17 cellular contexts compared by ENCODE assay signal in genomic region chr22:16973591-16974297, GRCh38. TPM values are rescaled to one million over a fixed set of nuclear protein-coding genes. Genes with fewer than 3 reads are reported as not detected.
A peak's percentile ranks its signal among the peaks of the same experiment; 100 is the strongest.
DNase-seq lines count a peak whose midpoint lies in the region; ATAC-seq and TF ChIP-seq lines count a peak whose summit lies in the region.
"Had no signal": no experiment of that assay in that cellular context is flagged by ENCODE, and none has a peak within 500 bp of the region (broad histone marks: within the 10 kb centered on the region; RNA-seq: fewer than 3 reads in every experiment).

No MANE protein-coding gene starts in this region.

- intact Hi-C loops in esophagus muscularis mucosa (cut with DNase I) = no loop called here

- H3F3A ChIP-seq in Loucy (ENCODE audit: low read depth) (no peaks in the 10 kb centered on the region), MM.1S (ENCODE audit: insufficient read depth, low read length) (no peaks in the 10 kb centered on the region)

- H3K36me3 Mint-ChIP-seq in natural killer cell treated with Interleukin-12 subunit alpha and Interleukin-12 subunit beta and Interleukin-15 and Interleukin-18, amount 100 ng/mL, for 72 hours = peaks cover 19% of the 10 kb centered on the region
- no peaks in the 10 kb centered on the region for H3K36me3 Mint-ChIP-seq in activated T-cell treated with anti-CD3 and anti-CD28 coated beads, Interleukin-2, amount 50 U/mL, for 4 hours (ENCODE audit: insufficient read depth)
- H3K36me3 Mint-ChIP-seq in activated CD8-positive, alpha-beta T cell treated with anti-CD3 and anti-CD28 coated beads, Interleukin-2, amount 10 ng/mL, durations not matched to agents 7 days and 5 days (ENCODE audit: low read depth) = no peaks in the 10 kb centered on the region
- H3K36me3 Mint-ChIP-seq: CD4-positive, CD25-positive, alpha-beta regulatory T cell had no signal

- H3K79me2 ChIP-seq in Loucy (ENCODE audit: insufficient read depth, low read length) (no peaks in the 10 kb centered on the region), MM.1S (ENCODE audit: low read length) (no peaks in the 10 kb centered on the region)

- H4K20me1 ChIP-seq in BLaER1 treated with 17β-estradiol and CSF1 and Interleukin-3, amounts not matched to agents 10 nM and 100 nM = no peaks in the 10 kb centered on the region
- H4K20me1 ChIP-seq in Loucy (ENCODE audit: insufficient read depth, low read length, poor library complexity, severe bottlenecking) (no peaks in the 10 kb centered on the region), MM.1S (ENCODE audit: insufficient read depth, low read length) (no peaks in the 10 kb centered on the region)

- no peak overlapping the region for H3K4me3 ChIP-seq in BLaER1 treated with 17β-estradiol and CSF1 and Interleukin-3, amounts not matched to agents 10 nM and 100 nM
- no peak overlapping the region for H3K4me3 ChIP-seq in Loucy (ENCODE audit: low read length, poor library complexity, severe bottlenecking)
- no peak overlapping the region for H3K4me3 ChIP-seq in esophagus muscularis mucosa
- no peak overlapping the region for H3K4me3 ChIP-seq in right atrium auricular region
- H3K4me3 ChIP-seq in MM.1S (ENCODE audit: low read length) = no peak overlapping the region
- H3K4me3 ChIP-seq: A549, GM12878 had no signal

- H3K36me3 ChIP-seq in BLaER1 treated with 17β-estradiol and CSF1 and Interleukin-3, amounts not matched to agents 10 nM and 100 nM = no peaks in the 10 kb centered on the region
- no peaks in the 10 kb centered on the region for H3K36me3 ChIP-seq in Loucy (ENCODE audit: insufficient read depth, low read length)
- H3K36me3 ChIP-seq in esophagus muscularis mucosa = no peaks in the 10 kb centered on the region
- H3K36me3 ChIP-seq in right atrium auricular region = no peaks in the 10 kb centered on the region
- H3K36me3 ChIP-seq in MM.1S (replicated peaks; ENCODE audit: insufficient read depth, low read length) = no peaks in the 10 kb centered on the region

- TF ChIP-seq EP300 in esophagus muscularis mucosa (IDR thresholded peaks at IDR 0.05) = no peak

- CTCF ChIA-PET in activated CD8-positive, alpha-beta T cell treated with anti-CD3 and anti-CD28 coated beads, Interleukin-2, amount 10 ng/mL, durations not matched to agents 7 days and 5 days (lab: Charles Lee) = no interaction called here

- peaks cover 0 to 9% of the 10 kb centered on the region in 2 donors for H3K27me3 Mint-ChIP-seq in natural killer cell treated with Interleukin-12 subunit alpha and Interleukin-12 subunit beta and Interleukin-15 and Interleukin-18, amount 100 ng/mL, for 72 hours
- peaks cover 47% of the 10 kb centered on the region for H3K27me3 Mint-ChIP-seq in activated T-cell treated with anti-CD3 and anti-CD28 coated beads, Interleukin-2, amount 50 U/mL, for 4 hours (ENCODE audit: low read depth)
- peaks cover 16% of the 10 kb centered on the region for H3K27me3 Mint-ChIP-seq in activated CD8-positive, alpha-beta T cell treated with anti-CD3 and anti-CD28 coated beads, Interleukin-2, amount 10 ng/mL, durations not matched to agents 7 days and 5 days (ENCODE audit: low read depth)
- H3K27me3 Mint-ChIP-seq: CD4-positive, CD25-positive, alpha-beta regulatory T cell had no signal

- H3K9me2 ChIP-seq in Loucy (replicated peaks; ENCODE audit: low read depth, low read length) (no peaks in the 10 kb centered on the region), MM.1S (replicated peaks; ENCODE audit: insufficient read depth, low read length) (no peaks in the 10 kb centered on the region)

- DNase-seq in esophagus muscularis mucosa (ENCODE audit: extremely low spot score) (peak; percentile 70), right atrium auricular region (ENCODE audit: low spot score) (no peak), MM.1S (no peak)
- DNase-seq in natural killer cell treated with Interleukin-12 subunit alpha and Interleukin-12 subunit beta and Interleukin-15 and Interleukin-18, amount 100 ng/mL, for 72 hours (ENCODE audit: low spot score) = no peak
- no peak for DNase-seq in activated T-cell treated with anti-CD3 and anti-CD28 coated beads, Interleukin-2, amount 50 U/mL, for 4 hours
- DNase-seq in activated CD8-positive, alpha-beta T cell treated with anti-CD3 and anti-CD28 coated beads, Interleukin-2, amount 10 ng/mL, durations not matched to agents 7 days and 5 days = no peak
- DNase-seq: CD4-positive, CD25-positive, alpha-beta regulatory T cell; DMS 273 treated with DMSO at 0.1 percent for 48 hours; DMS79; HCEC 1CT; HFFc6 had no signal

- ATAC-seq in natural killer cell treated with Interleukin-12 subunit alpha and Interleukin-12 subunit beta and Interleukin-15 and Interleukin-18, amount 100 ng/mL, for 72 hours = no peak
- no peak for ATAC-seq in activated T-cell treated with anti-CD3 and anti-CD28 coated beads, Interleukin-2, amount 50 U/mL, for 4 hours
- no peak for ATAC-seq in activated CD8-positive, alpha-beta T cell treated with anti-CD3 and anti-CD28 coated beads, Interleukin-2, amount 10 ng/mL, durations not matched to agents 7 days and 5 days
- ATAC-seq: A549, GM12878, HepG2 had no signal

- H3K4me3 Mint-ChIP-seq in natural killer cell treated with Interleukin-12 subunit alpha and Interleukin-12 subunit beta and Interleukin-15 and Interleukin-18, amount 100 ng/mL, for 72 hours = peak overlapping the region; percentile 18
- H3K4me3 Mint-ChIP-seq in activated T-cell treated with anti-CD3 and anti-CD28 coated beads, Interleukin-2, amount 50 U/mL, for 4 hours = no peak overlapping the region
- no peak overlapping the region for H3K4me3 Mint-ChIP-seq in activated CD8-positive, alpha-beta T cell treated with anti-CD3 and anti-CD28 coated beads, Interleukin-2, amount 10 ng/mL, durations not matched to agents 7 days and 5 days
- H3K4me3 Mint-ChIP-seq: CD4-positive, CD25-positive, alpha-beta regulatory T cell; HFFc6 had no signal

- peaks cover 17 to 70% (median 67%) of the 10 kb centered on the region in 10 experiments for H3K4me1 ChIP-seq in BLaER1 treated with 17β-estradiol and CSF1 and Interleukin-3, amounts not matched to agents 10 nM and 100 nM
- peaks cover 68% of the 10 kb centered on the region for H3K4me1 ChIP-seq in Loucy (ENCODE audit: insufficient read depth, low read length, poor library complexity, severe bottlenecking)
- H3K4me1 ChIP-seq in esophagus muscularis mucosa = no peaks in the 10 kb centered on the region
- H3K4me1 ChIP-seq in right atrium auricular region = no peaks in the 10 kb centered on the region
- H3K4me1 ChIP-seq in MM.1S (ENCODE audit: low read length) = no peaks in the 10 kb centered on the region
- H3K4me1 ChIP-seq: A549 had no signal

- peak overlapping the region in 9 of 11 experiments; percentile 67 to 87 (median 82); a peak in 14 of 22 replicates for H3K4me2 ChIP-seq in BLaER1 treated with 17β-estradiol and CSF1 and Interleukin-3, amounts not matched to agents 10 nM and 100 nM
- H3K4me2 ChIP-seq in Loucy (ENCODE audit: low read depth, low read length, poor library complexity, severe bottlenecking) = peak overlapping the region; percentile 30
- no peak overlapping the region for H3K4me2 ChIP-seq in MM.1S (ENCODE audit: low read depth, low read length)
- H3K4me2 ChIP-seq: A549 had no signal

- H2AFZ ChIP-seq in Loucy (ENCODE audit: low read length) = peak overlapping the region; percentile 34; the same call in 1 of the 2 replicates
- no peak overlapping the region for H2AFZ ChIP-seq in MM.1S (ENCODE audit: low read length)

- peaks cover 24 to 57% (median 32%) of the 10 kb centered on the region in 11 experiments for H3K9me3 ChIP-seq in BLaER1 treated with 17β-estradiol and CSF1 and Interleukin-3, amounts not matched to agents 10 nM and 100 nM (replicated peaks in 1 of 11)
- H3K9me3 ChIP-seq in Loucy (ENCODE audit: insufficient read depth, low read depth, low read length) (peaks cover 2% of the 10 kb centered on the region; the same call in 1 of the 2 replicates), esophagus muscularis mucosa (no peaks in the 10 kb centered on the region), right atrium auricular region (no peaks in the 10 kb centered on the region), MM.1S (replicated peaks; ENCODE audit: insufficient read depth, low read length) (no peaks in the 10 kb centered on the region)
- H3K9me3 ChIP-seq: A549 had no signal

- POLR2A ChIA-PET in activated CD8-positive, alpha-beta T cell treated with anti-CD3 and anti-CD28 coated beads, Interleukin-2, amount 10 ng/mL, durations not matched to agents 7 days and 5 days (lab: Charles Lee) = no interaction called here

- H3K27ac ChIP-seq in BLaER1 treated with 17β-estradiol and CSF1 and Interleukin-3, amounts not matched to agents 10 nM and 100 nM = peak overlapping the region in 1 of 11 experiments; percentile 91; a peak in 1 of 22 replicates
- H3K27ac ChIP-seq in esophagus muscularis mucosa (replicated peaks in 1 of 4) (no peak overlapping the region), right atrium auricular region (no peak overlapping the region), MM.1S (ENCODE audit: low read length) (no peak overlapping the region)
- H3K27ac ChIP-seq: A549 had no signal

- TF ChIP-seq CTCF in Loucy (conservative IDR thresholded peaks at IDR 0.05; ENCODE audit: low read length) = no peak
- TF ChIP-seq CTCF in esophagus muscularis mucosa (IDR thresholded peaks at IDR 0.05) = no peak
- TF ChIP-seq CTCF in right atrium auricular region (IDR thresholded peaks at IDR 0.05) = no peak
- TF ChIP-seq CTCF in MM.1S (IDR thresholded peaks at IDR 0.05; ENCODE audit: low read length) = no peak

- H3K27me3 ChIP-seq in BLaER1 treated with 17β-estradiol and CSF1 and Interleukin-3, amounts not matched to agents 10 nM and 100 nM = no peaks in the 10 kb centered on the region
- H3K27me3 ChIP-seq in Loucy (ENCODE audit: insufficient read depth, low read length, poor library complexity, severe bottlenecking) (no peaks in the 10 kb centered on the region), esophagus muscularis mucosa (peaks cover 0 to 25% (median 0%) of the 10 kb centered on the region in 4 donors), right atrium auricular region (no peaks in the 10 kb centered on the region), MM.1S (replicated peaks; ENCODE audit: insufficient read depth, low read length) (no peaks in the 10 kb centered on the region)

- no peak overlapping the region for H3K27ac Mint-ChIP-seq in natural killer cell treated with Interleukin-12 subunit alpha and Interleukin-12 subunit beta and Interleukin-15 and Interleukin-18, amount 100 ng/mL, for 72 hours
- H3K27ac Mint-ChIP-seq in activated CD8-positive, alpha-beta T cell treated with anti-CD3 and anti-CD28 coated beads, Interleukin-2, amount 10 ng/mL, durations not matched to agents 7 days and 5 days = no peak overlapping the region
- H3K27ac Mint-ChIP-seq: CD4-positive, CD25-positive, alpha-beta regulatory T cell; HFFc6 had no signal

- H3K9me3 Mint-ChIP-seq in natural killer cell treated with Interleukin-12 subunit alpha and Interleukin-12 subunit beta and Interleukin-15 and Interleukin-18, amount 100 ng/mL, for 72 hours = peaks cover 11% of the 10 kb centered on the region
- peaks cover 5% of the 10 kb centered on the region for H3K9me3 Mint-ChIP-seq in activated T-cell treated with anti-CD3 and anti-CD28 coated beads, Interleukin-2, amount 50 U/mL, for 4 hours
- no peaks in the 10 kb centered on the region for H3K9me3 Mint-ChIP-seq in activated CD8-positive, alpha-beta T cell treated with anti-CD3 and anti-CD28 coated beads, Interleukin-2, amount 10 ng/mL, durations not matched to agents 7 days and 5 days (ENCODE audit: insufficient read depth)

- no peak for TF ChIP-seq POLR2A in esophagus muscularis mucosa (IDR thresholded peaks at IDR 0.05; ENCODE audit: low read depth)

- H3K4me1 Mint-ChIP-seq in natural killer cell treated with Interleukin-12 subunit alpha and Interleukin-12 subunit beta and Interleukin-15 and Interleukin-18, amount 100 ng/mL, for 72 hours (ENCODE audit: low read depth in 2 of 2) = peaks cover 35 to 45% of the 10 kb centered on the region in 2 donors
- H3K4me1 Mint-ChIP-seq in activated T-cell treated with anti-CD3 and anti-CD28 coated beads, Interleukin-2, amount 50 U/mL, for 4 hours (ENCODE audit: low read depth) = peaks cover 4% of the 10 kb centered on the region
- peaks cover 8% of the 10 kb centered on the region for H3K4me1 Mint-ChIP-seq in activated CD8-positive, alpha-beta T cell treated with anti-CD3 and anti-CD28 coated beads, Interleukin-2, amount 10 ng/mL, durations not matched to agents 7 days and 5 days (ENCODE audit: low read depth)
- H3K4me1 Mint-ChIP-seq: CD4-positive, CD25-positive, alpha-beta regulatory T cell had no signal

- WGBS in esophagus muscularis mucosa = 81% methylated on average over 2 of the region's 2 CpGs

- H3K9ac ChIP-seq in BLaER1 treated with 17β-estradiol and CSF1 and Interleukin-3, amounts not matched to agents 10 nM and 100 nM = no peak overlapping the region
- no peak overlapping the region for H3K9ac ChIP-seq in Loucy (ENCODE audit: low read depth, low read length, poor library complexity, severe bottlenecking)
- H3K9ac ChIP-seq in MM.1S (ENCODE audit: low read length) = no peak overlapping the region

RNA-seq across cellular contexts. Expression of gene GAB4, which starts 34.3 kb away (rescaled TPM):
- total RNA-seq in esophagus muscularis mucosa (not detected), right atrium auricular region (not detected)
- not detected for total RNA-seq in natural killer cell treated with Interleukin-12 subunit alpha and Interleukin-12 subunit beta and Interleukin-15 and Interleukin-18, amount 100 ng/mL, for 72 hours
- not detected for total RNA-seq in activated T-cell treated with anti-CD3 and anti-CD28 coated beads, Interleukin-2, amount 50 U/mL, for 4 hours
- not detected for total RNA-seq in activated CD8-positive, alpha-beta T cell treated with anti-CD3 and anti-CD28 coated beads, Interleukin-2, amount 10 ng/mL, durations not matched to agents 7 days and 5 days
- total RNA-seq: CD4-positive, CD25-positive, alpha-beta regulatory T cell; G401; GM12878; HepG2; HFFc6 had no signal
